ENCODE assay signal across 1 cellular context in the genomic region with DNA sequence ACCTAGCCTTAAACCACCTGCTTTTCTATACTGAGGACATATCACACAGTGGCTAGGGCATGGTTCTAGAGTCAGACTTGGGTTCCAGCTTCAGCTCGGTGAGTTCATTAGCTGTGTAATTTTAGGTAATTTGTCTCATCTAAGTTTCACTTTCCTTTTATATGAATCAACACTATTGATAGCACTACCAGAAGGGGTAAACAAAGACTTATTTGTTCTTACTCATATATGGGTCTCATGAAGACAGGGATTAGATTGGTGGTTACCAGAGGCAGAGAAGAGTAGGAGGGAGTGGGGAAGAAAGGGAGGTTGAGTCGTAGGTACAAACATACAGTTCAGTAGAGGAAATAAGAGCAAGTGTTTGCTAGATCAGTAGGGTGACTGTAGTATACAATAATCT.
TF ChIP-seq lines count a peak whose summit lies in the region.

No MANE protein-coding gene starts in this region.

TF ChIP-seq in IMR-90, 13 proteins besides CTCF, POLR2A, EP300 and RAD21 (continued from another document):
- TF ChIP-seq, protein P1, sequence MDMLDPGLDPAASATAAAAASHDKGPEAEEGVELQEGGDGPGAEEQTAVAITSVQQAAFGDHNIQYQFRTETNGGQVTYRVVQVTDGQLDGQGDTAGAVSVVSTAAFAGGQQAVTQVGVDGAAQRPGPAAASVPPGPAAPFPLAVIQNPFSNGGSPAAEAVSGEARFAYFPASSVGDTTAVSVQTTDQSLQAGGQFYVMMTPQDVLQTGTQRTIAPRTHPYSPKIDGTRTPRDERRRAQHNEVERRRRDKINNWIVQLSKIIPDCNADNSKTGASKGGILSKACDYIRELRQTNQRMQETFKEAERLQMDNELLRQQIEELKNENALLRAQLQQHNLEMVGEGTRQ (IDR thresholded peaks at IDR 0.05; ENCODE audit: low read depth, low read length): no peak
- TF ChIP-seq, protein P2, sequence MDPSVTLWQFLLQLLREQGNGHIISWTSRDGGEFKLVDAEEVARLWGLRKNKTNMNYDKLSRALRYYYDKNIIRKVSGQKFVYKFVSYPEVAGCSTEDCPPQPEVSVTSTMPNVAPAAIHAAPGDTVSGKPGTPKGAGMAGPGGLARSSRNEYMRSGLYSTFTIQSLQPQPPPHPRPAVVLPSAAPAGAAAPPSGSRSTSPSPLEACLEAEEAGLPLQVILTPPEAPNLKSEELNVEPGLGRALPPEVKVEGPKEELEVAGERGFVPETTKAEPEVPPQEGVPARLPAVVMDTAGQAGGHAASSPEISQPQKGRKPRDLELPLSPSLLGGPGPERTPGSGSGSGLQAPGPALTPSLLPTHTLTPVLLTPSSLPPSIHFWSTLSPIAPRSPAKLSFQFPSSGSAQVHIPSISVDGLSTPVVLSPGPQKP (IDR thresholded peaks at IDR 0.05; ENCODE audit: borderline replicate concordance, low read depth, low read length): no peak
